Comparison of ENCODE assay signal across 10 cellular contexts in genomic region chr22:48489551-48490512, GRCh38.
DNase-seq lines count a peak whose midpoint lies in the region; ATAC-seq and TF ChIP-seq lines count a peak whose summit lies in the region.
"Had no signal": no experiment of that assay in that cellular context is flagged by ENCODE, and none has a peak within 500 bp of the region (broad histone marks: within the 10 kb centered on the region; RNA-seq: fewer than 3 reads in every experiment).

No MANE protein-coding gene starts in this region.

- H3K9ac ChIP-seq in HUES6 (ENCODE audit: low read length) (peak overlapping the region; percentile 53), subcutaneous abdominal adipose tissue (ENCODE audit: low read length in 5 of 5) (no peak overlapping the region)

- H3K36me3 Mint-ChIP-seq in chondrocyte (ENCODE audit: low read depth), result no peaks in the 10 kb centered on the region
- H3K36me3 Mint-ChIP-seq: memory B cell had no signal

- H3K27ac ChIP-seq in HUES6 (ENCODE audit: low read depth, low read length), result no peak overlapping the region
- H3K27ac ChIP-seq in subcutaneous abdominal adipose tissue (ENCODE audit: low read depth, low read length), result no peak overlapping the region

- H3K9me3 ChIP-seq in HUES6 (ENCODE audit: control insufficient read depth, insufficient read depth, low read depth, low read length) (no peaks in the 10 kb centered on the region), subcutaneous abdominal adipose tissue (ENCODE audit: control insufficient read depth in 5 of 5, low read length in 5 of 5) (no peaks in the 10 kb centered on the region)

- H3K36me3 ChIP-seq in HUES6 (ENCODE audit: control insufficient read depth, insufficient read depth, low read length) (no peaks in the 10 kb centered on the region), subcutaneous abdominal adipose tissue (ENCODE audit: control insufficient read depth in 5 of 5, insufficient read depth in 5 of 5, low read length in 5 of 5) (no peaks in the 10 kb centered on the region)

- no peak overlapping the region for H3K27ac Mint-ChIP-seq in chondrocyte (ENCODE audit: unreplicated experiment)
- H3K27ac Mint-ChIP-seq: memory B cell had no signal

- H3K4me3 Mint-ChIP-seq in chondrocyte (ENCODE audit: unreplicated experiment), result peak overlapping the region; percentile 71
- H3K4me3 Mint-ChIP-seq: memory B cell had no signal

- H3K27me3 ChIP-seq in HUES6 (ENCODE audit: control insufficient read depth, insufficient read depth, low read length) (peaks cover 31% of the 10 kb centered on the region), subcutaneous abdominal adipose tissue (ENCODE audit: control insufficient read depth in 5 of 5, insufficient read depth in 4 of 5, low read length in 5 of 5) (peaks cover 27 to 65% (median 37%) of the 10 kb centered on the region in 5 donors)

- no peaks in the 10 kb centered on the region for H3K9me3 Mint-ChIP-seq in chondrocyte (ENCODE audit: low read depth)

- H3K4me3 ChIP-seq in HUES6 (ENCODE audit: low read depth, low read length) (peak overlapping the region; percentile 70), subcutaneous abdominal adipose tissue (ENCODE audit: low read depth in 1 of 5, low read length in 5 of 5) (peak overlapping the region in 4 of 5 donors; percentile 14 to 42 (median 32))

- peak; percentile 13 for TF ChIP-seq CTCF in chondrocyte (IDR thresholded peaks at IDR 0.05)

- peaks cover 2% of the 10 kb centered on the region for H3K27me3 Mint-ChIP-seq in chondrocyte (ENCODE audit: low read depth)

- ATAC-seq in left lobe of liver (no peak), HG03175 (IDR thresholded peaks at IDR 0.05; ENCODE audit: unreplicated experiment) (no peak)

- H3K4me1 ChIP-seq in HUES6 (ENCODE audit: control insufficient read depth, insufficient read depth, low read length) (peaks cover 17% of the 10 kb centered on the region), subcutaneous abdominal adipose tissue (ENCODE audit: control insufficient read depth in 5 of 5, insufficient read depth in 5 of 5, low read length in 5 of 5) (peaks cover 0 to 11% (median 2%) of the 10 kb centered on the region in 5 donors)

- DNase-seq in chondrocyte (ENCODE audit: low spot score) (peak; percentile 77), left lobe of liver (ENCODE audit: low spot score) (peak; percentile 35), NOMO-1 treated with dmso at 0.1 percent for 144 hours (lab: John Stamatoyannopoulos, UW; ENCODE audit: unreplicated experiment) (no peak), MV-4-11 (lab: John Stamatoyannopoulos, UW) (no peak), NCI-H187 treated with DMSO at 0.1 percent for 48 hours (lab: John Stamatoyannopoulos, UW) (no peak)
- DNase-seq: activated CD4-positive, alpha-beta T cell treated with anti-CD3 and anti-CD28 coated beads for 1 hour had no signal

- peaks cover 15% of the 10 kb centered on the region for H3K4me1 Mint-ChIP-seq in chondrocyte (ENCODE audit: low read depth)

Comparison
In these comparisons a context has a peak if more than half of its experiments do, and no peak if none do; other contexts are left out.
1. DNase-seq: peak in chondrocyte (single experiment) and left lobe of liver (single experiment); none in NOMO-1 treated with dmso at 0.1 percent for 144 hours (single experiment), MV-4-11 (single experiment) and NCI-H187 treated with DMSO at 0.1 percent for 48 hours (single experiment).